Comparison of ENCODE assay signal across 1 cellular context in the genomic region with DNA sequence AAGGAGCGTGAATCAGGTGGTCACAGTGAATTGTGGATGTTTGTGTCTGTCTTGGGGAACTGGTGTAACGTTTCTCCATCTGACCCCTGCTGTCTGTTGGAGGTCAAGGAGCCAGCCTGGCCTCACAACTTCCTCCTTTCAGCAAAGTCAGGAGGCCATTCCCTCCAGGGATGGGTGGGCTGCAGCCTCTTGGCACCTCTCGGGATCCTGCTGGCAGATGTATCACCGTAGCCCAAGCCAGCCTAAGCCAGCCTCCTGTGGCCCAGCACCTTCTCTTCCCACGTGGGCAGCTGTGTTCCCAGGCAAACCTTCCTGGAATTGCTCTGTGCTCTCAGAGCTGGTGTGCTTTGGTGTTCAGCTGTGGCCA.
TF ChIP-seq lines count a peak whose summit lies in the region.

No MANE protein-coding gene starts in this region.

TF ChIP-seq in K562, 482 proteins besides CTCF, POLR2A, EP300 and RAD21 (continues in another document):
- peak; percentile 67; the same call in 1 of the 2 replicates for TF ChIP-seq NR4A1 (CRISPR knock-in tag; IDR thresholded peaks at IDR 0.05)
- 0 out of 2 replicates have a peak, but pooled peaks have one; percentile 27 for TF ChIP-seq NR4A1 (tag; IDR thresholded peaks at IDR 0.05)
- no peak for TF ChIP-seq ZNF644 (tag; IDR thresholded peaks at IDR 0.05; ENCODE audit: low read depth)
- TF ChIP-seq KLF6 (CRISPR knock-in tag; IDR thresholded peaks at IDR 0.05; ENCODE audit: borderline replicate concordance), result 0 out of 2 replicates have a peak, but pooled peaks have one; percentile 19
- TF ChIP-seq ELF4 (CRISPR knock-in tag; IDR thresholded peaks at IDR 0.05), result 0 out of 2 replicates have a peak, but pooled peaks have one; percentile 6
- TF ChIP-seq ESRRA (IDR thresholded peaks at IDR 0.05; ENCODE audit: borderline replicate concordance, low read depth), result peak; percentile 93
- TF ChIP-seq BRCA1 (IDR thresholded peaks at IDR 0.05), result no peak
- TF ChIP-seq BRCA1 (CRISPR knock-in tag; IDR thresholded peaks at IDR 0.05), result no peak
- TF ChIP-seq, protein P1, sequence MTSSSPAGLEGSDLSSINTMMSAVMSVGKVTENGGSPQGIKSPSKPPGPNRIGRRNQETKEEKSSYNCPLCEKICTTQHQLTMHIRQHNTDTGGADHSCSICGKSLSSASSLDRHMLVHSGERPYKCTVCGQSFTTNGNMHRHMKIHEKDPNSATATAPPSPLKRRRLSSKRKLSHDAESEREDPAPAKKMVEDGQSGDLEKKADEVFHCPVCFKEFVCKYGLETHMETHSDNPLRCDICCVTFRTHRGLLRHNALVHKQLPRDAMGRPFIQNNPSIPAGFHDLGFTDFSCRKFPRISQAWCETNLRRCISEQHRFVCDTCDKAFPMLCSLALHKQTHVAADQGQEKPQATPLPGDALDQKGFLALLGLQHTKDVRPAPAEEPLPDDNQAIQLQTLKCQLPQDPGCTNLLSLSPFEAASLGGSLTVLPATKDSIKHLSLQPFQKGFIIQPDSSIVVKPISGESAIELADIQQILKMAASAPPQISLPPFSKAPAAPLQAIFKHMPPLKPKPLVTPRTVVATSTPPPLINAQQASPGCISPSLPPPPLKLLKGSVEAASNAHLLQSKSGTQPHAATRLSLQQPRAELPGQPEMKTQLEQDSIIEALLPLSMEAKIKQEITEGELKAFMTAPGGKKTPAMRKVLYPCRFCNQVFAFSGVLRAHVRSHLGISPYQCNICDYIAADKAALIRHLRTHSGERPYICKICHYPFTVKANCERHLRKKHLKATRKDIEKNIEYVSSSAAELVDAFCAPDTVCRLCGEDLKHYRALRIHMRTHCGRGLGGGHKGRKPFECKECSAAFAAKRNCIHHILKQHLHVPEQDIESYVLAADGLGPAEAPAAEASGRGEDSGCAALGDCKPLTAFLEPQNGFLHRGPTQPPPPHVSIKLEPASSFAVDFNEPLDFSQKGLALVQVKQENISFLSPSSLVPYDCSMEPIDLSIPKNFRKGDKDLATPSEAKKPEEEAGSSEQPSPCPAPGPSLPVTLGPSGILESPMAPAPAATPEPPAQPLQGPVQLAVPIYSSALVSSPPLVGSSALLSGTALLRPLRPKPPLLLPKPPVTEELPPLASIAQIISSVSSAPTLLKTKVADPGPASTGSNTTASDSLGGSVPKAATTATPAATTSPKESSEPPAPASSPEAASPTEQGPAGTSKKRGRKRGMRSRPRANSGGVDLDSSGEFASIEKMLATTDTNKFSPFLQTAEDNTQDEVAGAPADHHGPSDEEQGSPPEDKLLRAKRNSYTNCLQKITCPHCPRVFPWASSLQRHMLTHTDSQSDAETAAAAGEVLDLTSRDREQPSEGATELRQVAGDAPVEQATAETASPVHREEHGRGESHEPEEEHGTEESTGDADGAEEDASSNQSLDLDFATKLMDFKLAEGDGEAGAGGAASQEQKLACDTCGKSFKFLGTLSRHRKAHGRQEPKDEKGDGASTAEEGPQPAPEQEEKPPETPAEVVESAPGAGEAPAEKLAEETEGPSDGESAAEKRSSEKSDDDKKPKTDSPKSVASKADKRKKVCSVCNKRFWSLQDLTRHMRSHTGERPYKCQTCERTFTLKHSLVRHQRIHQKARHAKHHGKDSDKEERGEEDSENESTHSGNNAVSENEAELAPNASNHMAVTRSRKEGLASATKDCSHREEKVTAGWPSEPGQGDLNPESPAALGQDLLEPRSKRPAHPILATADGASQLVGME (CRISPR knock-in tag; IDR thresholded peaks at IDR 0.05), result peak; percentile 46; the same call in 1 of the 2 replicates
- TF ChIP-seq RBFOX2 (IDR thresholded peaks at IDR 0.05; ENCODE audit: low read depth, low read length), result 0 out of 2 replicates have a peak, but pooled peaks have one; percentile 32
- TF ChIP-seq BRD9 (IDR thresholded peaks at IDR 0.05; ENCODE audit: low read depth, partially characterized antibody), result peak; percentile 32
- TF ChIP-seq, protein P2, sequence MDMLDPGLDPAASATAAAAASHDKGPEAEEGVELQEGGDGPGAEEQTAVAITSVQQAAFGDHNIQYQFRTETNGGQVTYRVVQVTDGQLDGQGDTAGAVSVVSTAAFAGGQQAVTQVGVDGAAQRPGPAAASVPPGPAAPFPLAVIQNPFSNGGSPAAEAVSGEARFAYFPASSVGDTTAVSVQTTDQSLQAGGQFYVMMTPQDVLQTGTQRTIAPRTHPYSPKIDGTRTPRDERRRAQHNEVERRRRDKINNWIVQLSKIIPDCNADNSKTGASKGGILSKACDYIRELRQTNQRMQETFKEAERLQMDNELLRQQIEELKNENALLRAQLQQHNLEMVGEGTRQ (CRISPR knock-in tag; IDR thresholded peaks at IDR 0.05), result peak; percentile 34; the same call in 1 of the 2 replicates
- peak; percentile 29; the same call in 1 of the 2 replicates for TF ChIP-seq ZNF239 (CRISPR knock-in tag; IDR thresholded peaks at IDR 0.05)
- TF ChIP-seq, protein P3, sequence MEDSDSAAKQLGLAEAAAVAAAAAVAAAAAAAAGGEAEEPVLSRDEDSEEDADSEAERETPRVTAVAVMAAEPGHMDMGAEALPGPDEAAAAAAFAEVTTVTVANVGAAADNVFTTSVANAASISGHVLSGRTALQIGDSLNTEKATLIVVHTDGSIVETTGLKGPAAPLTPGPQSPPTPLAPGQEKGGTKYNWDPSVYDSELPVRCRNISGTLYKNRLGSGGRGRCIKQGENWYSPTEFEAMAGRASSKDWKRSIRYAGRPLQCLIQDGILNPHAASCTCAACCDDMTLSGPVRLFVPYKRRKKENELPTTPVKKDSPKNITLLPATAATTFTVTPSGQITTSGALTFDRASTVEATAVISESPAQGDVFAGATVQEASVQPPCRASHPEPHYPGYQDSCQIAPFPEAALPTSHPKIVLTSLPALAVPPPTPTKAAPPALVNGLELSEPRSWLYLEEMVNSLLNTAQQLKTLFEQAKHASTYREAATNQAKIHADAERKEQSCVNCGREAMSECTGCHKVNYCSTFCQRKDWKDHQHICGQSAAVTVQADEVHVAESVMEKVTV (CRISPR knock-in tag; IDR thresholded peaks at IDR 0.05), result peak; percentile 16; the same call in 1 of the 2 replicates
- TF ChIP-seq MEIS2 (IDR thresholded peaks at IDR 0.05; ENCODE audit: partially characterized antibody), result peak; percentile 11
- TF ChIP-seq YBX1 (IDR thresholded peaks at IDR 0.05), result no peak
- 0 out of 2 replicates have a peak, but pooled peaks have one; percentile 19 for TF ChIP-seq ELK3 (CRISPR knock-in tag; IDR thresholded peaks at IDR 0.05)
- TF ChIP-seq MAX (CRISPR knock-in tag; IDR thresholded peaks at IDR 0.05), result peak; percentile 65
- TF ChIP-seq ZFP36 (IDR thresholded peaks at IDR 0.05; ENCODE audit: low read depth, low read length, partially characterized antibody), result no peak
- TF ChIP-seq, protein P4, sequence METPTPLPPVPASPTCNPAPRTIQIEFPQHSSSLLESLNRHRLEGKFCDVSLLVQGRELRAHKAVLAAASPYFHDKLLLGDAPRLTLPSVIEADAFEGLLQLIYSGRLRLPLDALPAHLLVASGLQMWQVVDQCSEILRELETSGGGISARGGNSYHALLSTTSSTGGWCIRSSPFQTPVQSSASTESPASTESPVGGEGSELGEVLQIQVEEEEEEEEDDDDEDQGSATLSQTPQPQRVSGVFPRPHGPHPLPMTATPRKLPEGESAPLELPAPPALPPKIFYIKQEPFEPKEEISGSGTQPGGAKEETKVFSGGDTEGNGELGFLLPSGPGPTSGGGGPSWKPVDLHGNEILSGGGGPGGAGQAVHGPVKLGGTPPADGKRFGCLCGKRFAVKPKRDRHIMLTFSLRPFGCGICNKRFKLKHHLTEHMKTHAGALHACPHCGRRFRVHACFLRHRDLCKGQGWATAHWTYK (CRISPR knock-in tag; IDR thresholded peaks at IDR 0.05), result peak; percentile 83; the same call in 1 of the 2 replicates
- TF ChIP-seq CREM (IDR thresholded peaks at IDR 0.05; ENCODE audit: low read depth), result no peak
- TF ChIP-seq, protein P5, sequence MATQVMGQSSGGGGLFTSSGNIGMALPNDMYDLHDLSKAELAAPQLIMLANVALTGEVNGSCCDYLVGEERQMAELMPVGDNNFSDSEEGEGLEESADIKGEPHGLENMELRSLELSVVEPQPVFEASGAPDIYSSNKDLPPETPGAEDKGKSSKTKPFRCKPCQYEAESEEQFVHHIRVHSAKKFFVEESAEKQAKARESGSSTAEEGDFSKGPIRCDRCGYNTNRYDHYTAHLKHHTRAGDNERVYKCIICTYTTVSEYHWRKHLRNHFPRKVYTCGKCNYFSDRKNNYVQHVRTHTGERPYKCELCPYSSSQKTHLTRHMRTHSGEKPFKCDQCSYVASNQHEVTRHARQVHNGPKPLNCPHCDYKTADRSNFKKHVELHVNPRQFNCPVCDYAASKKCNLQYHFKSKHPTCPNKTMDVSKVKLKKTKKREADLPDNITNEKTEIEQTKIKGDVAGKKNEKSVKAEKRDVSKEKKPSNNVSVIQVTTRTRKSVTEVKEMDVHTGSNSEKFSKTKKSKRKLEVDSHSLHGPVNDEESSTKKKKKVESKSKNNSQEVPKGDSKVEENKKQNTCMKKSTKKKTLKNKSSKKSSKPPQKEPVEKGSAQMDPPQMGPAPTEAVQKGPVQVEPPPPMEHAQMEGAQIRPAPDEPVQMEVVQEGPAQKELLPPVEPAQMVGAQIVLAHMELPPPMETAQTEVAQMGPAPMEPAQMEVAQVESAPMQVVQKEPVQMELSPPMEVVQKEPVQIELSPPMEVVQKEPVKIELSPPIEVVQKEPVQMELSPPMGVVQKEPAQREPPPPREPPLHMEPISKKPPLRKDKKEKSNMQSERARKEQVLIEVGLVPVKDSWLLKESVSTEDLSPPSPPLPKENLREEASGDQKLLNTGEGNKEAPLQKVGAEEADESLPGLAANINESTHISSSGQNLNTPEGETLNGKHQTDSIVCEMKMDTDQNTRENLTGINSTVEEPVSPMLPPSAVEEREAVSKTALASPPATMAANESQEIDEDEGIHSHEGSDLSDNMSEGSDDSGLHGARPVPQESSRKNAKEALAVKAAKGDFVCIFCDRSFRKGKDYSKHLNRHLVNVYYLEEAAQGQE (CRISPR knock-in tag; IDR thresholded peaks at IDR 0.05; ENCODE audit: low read depth), result peak; percentile 51; the same call in 1 of the 2 replicates
- TF ChIP-seq JUN (IDR thresholded peaks at IDR 0.05; ENCODE audit: borderline replicate concordance, low read depth, low read length), result no peak
- TF ChIP-seq JUN (CRISPR knock-in tag; IDR thresholded peaks at IDR 0.05; ENCODE audit: borderline replicate concordance), result 0 out of 2 replicates have a peak, but pooled peaks have one; percentile 35
- TF ChIP-seq L3MBTL2 (IDR thresholded peaks at IDR 0.05), result peak; percentile 22
- no peak for TF ChIP-seq ZNF695 (CRISPR knock-in tag; IDR thresholded peaks at IDR 0.05)
- TF ChIP-seq MAFF (IDR thresholded peaks at IDR 0.05; ENCODE audit: low read length), result no peak
- TF ChIP-seq NR2C2 (CRISPR knock-in tag; IDR thresholded peaks at IDR 0.05), result peak; percentile 89
- peak; percentile 48; the same call in 1 of the 2 replicates for TF ChIP-seq NR2C2 (tag; IDR thresholded peaks at IDR 0.05)
- 0 out of 2 replicates have a peak, but pooled peaks have one; percentile 25 for TF ChIP-seq ZNF76 (CRISPR knock-in tag; IDR thresholded peaks at IDR 0.05; ENCODE audit: borderline replicate concordance)
- TF ChIP-seq ERF (CRISPR knock-in tag; IDR thresholded peaks at IDR 0.05), result peak; percentile 81; the same call in 1 of the 2 replicates
- peak; percentile 72 for TF ChIP-seq DMBX1 (CRISPR knock-in tag; IDR thresholded peaks at IDR 0.05; ENCODE audit: borderline replicate concordance)
- peak; percentile 76 for TF ChIP-seq ZBTB17 (CRISPR knock-in tag; IDR thresholded peaks at IDR 0.05)
- TF ChIP-seq ARID1B (IDR thresholded peaks at IDR 0.05), result 0 out of 2 replicates have a peak, but pooled peaks have one; percentile 8
- peak; percentile 37; the same call in 1 of the 2 replicates for TF ChIP-seq SPI1 (IDR thresholded peaks at IDR 0.05; ENCODE audit: borderline replicate concordance, low read depth, low read length)
- TF ChIP-seq MAZ (CRISPR knock-in tag; conservative IDR thresholded peaks at IDR 0.05 in 1 of 2, IDR thresholded peaks at IDR 0.05 in 1 of 2), result peak in 1 of 2 experiments; percentile 56; a peak in 2 of 4 replicates
- peak in 1 of 3 experiments; percentile 51 for TF ChIP-seq YY1 (IDR thresholded peaks at IDR 0.05; ENCODE audit: borderline replicate concordance in 1 of 3, control insufficient read depth in 1 of 3, extremely low read depth in 1 of 3, insufficient read depth in 3 of 3, insufficient read length in 1 of 3, insufficient replicate concordance in 2 of 3, low read depth in 1 of 3, low read length in 2 of 3)
- peak; percentile 45; the same call in 1 of the 2 replicates for TF ChIP-seq ZBTB26 (CRISPR knock-in tag; IDR thresholded peaks at IDR 0.05)
- TF ChIP-seq NR2C1 (IDR thresholded peaks at IDR 0.05), result peak; percentile 74
- peak; percentile 78 for TF ChIP-seq NR2C1 (tag; IDR thresholded peaks at IDR 0.05)
- 0 out of 2 replicates have a peak, but pooled peaks have one; percentile 46 for TF ChIP-seq HDAC8 (tag; IDR thresholded peaks at IDR 0.05)
- 0 out of 2 replicates have a peak, but pooled peaks have one; percentile 53 for TF ChIP-seq ZNF311 (CRISPR knock-in tag; IDR thresholded peaks at IDR 0.05)
- peak; percentile 62; the same call in 1 of the 2 replicates for TF ChIP-seq E2F3 (CRISPR knock-in tag; IDR thresholded peaks at IDR 0.05)
